In the genomic region with DNA sequence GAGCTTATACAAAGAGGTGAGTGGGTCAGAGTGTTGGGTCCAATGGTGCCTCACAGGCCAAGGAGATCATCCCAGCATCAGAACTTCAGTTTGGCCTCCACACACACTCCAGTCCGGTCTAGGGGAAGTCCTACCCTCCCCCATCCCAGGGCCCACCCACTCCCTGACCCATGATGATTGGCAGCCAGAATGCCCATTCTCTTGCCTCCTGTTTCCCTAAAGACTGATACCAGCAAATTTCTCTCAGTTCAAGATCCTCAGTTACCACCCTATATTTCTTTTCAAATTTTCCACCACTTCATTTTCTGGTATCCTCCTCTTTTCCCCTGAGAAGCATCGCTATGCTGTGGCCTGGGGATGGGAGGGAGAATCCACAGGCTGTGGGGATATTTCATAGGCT, we compare ENCODE assay signal across 29 cellular contexts. TPM values are rescaled to one million over a fixed set of nuclear protein-coding genes. Genes with fewer than 3 reads are reported as not detected.
"Had no signal": no experiment of that assay in that cellular context is flagged by ENCODE, and none has a peak within 500 bp of the region (broad histone marks: within the 10 kb centered on the region; RNA-seq: fewer than 3 reads in every experiment).

No MANE protein-coding gene starts in this region.

- H3K27ac Mint-ChIP-seq: stimulated activated effector memory CD8-positive, alpha-beta T cell treated with anti-CD3 and anti-CD28 coated beads, Interleukin-12 subunit alpha, Interleukin-12 subunit beta, amount 100 ng/mL, for 72 hours; stimulated activated memory B cell treated with anti-CD40 and anti-IgM and Interleukin-4, amounts not matched to agents 10 μg/mL and 1 μg/mL and 100 μg/mL, for 72 hours; stimulated activated naive B cell treated with anti-CD40 and anti-IgM and Interleukin-4, amounts not matched to agents 10 μg/mL and 1 μg/mL and 100 μg/mL, for 72 hours; stimulated activated naive CD8-positive, alpha-beta T cell treated with anti-CD3 and anti-CD28 coated beads, Interleukin-15, amount 100 ng/mL, for 72 hours; stimulated activated naive CD8-positive, alpha-beta T cell treated with anti-CD3 and anti-CD28 coated beads, Interleukin-15, Interleukin-2, amounts not matched to agents 100 ng/mL and 50 ng/mL, for 24 hours; type B pancreatic cell had no signal

- H3K4me3 ChIP-seq: stomach, suprapubic skin, testis, thoracic aorta, thyroid gland, tibial artery, tibial nerve, transverse colon, upper lobe of left lung, upper lobe of right lung, uterus, vagina had no signal

- ATAC-seq: stimulated activated effector memory CD8-positive, alpha-beta T cell treated with anti-CD3 and anti-CD28 coated beads, Interleukin-12 subunit alpha, Interleukin-12 subunit beta, amount 100 ng/mL, for 72 hours; stimulated activated memory B cell treated with anti-CD40 and anti-IgM and Interleukin-4, amounts not matched to agents 10 μg/mL and 1 μg/mL and 100 μg/mL, for 72 hours; stimulated activated naive B cell treated with anti-CD40 and anti-IgM and Interleukin-4, amounts not matched to agents 10 μg/mL and 1 μg/mL and 100 μg/mL, for 72 hours; stimulated activated naive CD8-positive, alpha-beta T cell treated with anti-CD3 and anti-CD28 coated beads, Interleukin-15, amount 100 ng/mL, for 72 hours; stimulated activated naive CD8-positive, alpha-beta T cell treated with anti-CD3 and anti-CD28 coated beads, Interleukin-15, Interleukin-2, amounts not matched to agents 100 U/mL and 50 U/mL, for 24 hours; upper lobe of right lung had no signal

- H3K36me3 Mint-ChIP-seq: stimulated activated effector memory CD8-positive, alpha-beta T cell treated with anti-CD3 and anti-CD28 coated beads, Interleukin-12 subunit alpha, Interleukin-12 subunit beta, amount 100 ng/mL, for 72 hours; stimulated activated memory B cell treated with anti-CD40 and anti-IgM and Interleukin-4, amounts not matched to agents 10 μg/mL and 1 μg/mL and 100 μg/mL, for 72 hours; stimulated activated naive B cell treated with anti-CD40 and anti-IgM and Interleukin-4, amounts not matched to agents 10 μg/mL and 1 μg/mL and 100 μg/mL, for 72 hours; type B pancreatic cell had no signal

- FAIRE-seq: urothelium cell line had no signal

- H3K4me1 ChIP-seq: stomach, suprapubic skin, testis, thyroid gland, tibial artery, tibial nerve, transverse colon, upper lobe of left lung, upper lobe of right lung, uterus, vagina had no signal

- H3K27me3 ChIP-seq: stomach, testis, thyroid gland, tibial artery, tibial nerve, transverse colon, upper lobe of left lung, upper lobe of right lung, uterus, vagina had no signal

- H3K9me3 Mint-ChIP-seq: stimulated activated effector memory CD8-positive, alpha-beta T cell treated with anti-CD3 and anti-CD28 coated beads, Interleukin-12 subunit alpha, Interleukin-12 subunit beta, amount 100 ng/mL, for 72 hours; stimulated activated naive CD8-positive, alpha-beta T cell treated with anti-CD3 and anti-CD28 coated beads, Interleukin-15, amount 100 ng/mL, for 72 hours; type B pancreatic cell had no signal

- H3K36me3 ChIP-seq: stomach, suprapubic skin, thoracic aorta, thyroid gland, tibial artery, tibial nerve, transverse colon, upper lobe of left lung, upper lobe of right lung, uterus, vagina had no signal

- H3K9me3 ChIP-seq: stomach, suprapubic skin, testis, thoracic aorta, thyroid gland, tibial artery, transverse colon, upper lobe of left lung, upper lobe of right lung, uterus, vagina had no signal

- H3K27ac ChIP-seq: stomach, suprapubic skin, testis, thoracic aorta, thyroid gland, tibial artery, tibial nerve, transverse colon, upper lobe of left lung, upper lobe of right lung, uterus, vagina had no signal

- H3K4me3 Mint-ChIP-seq: stimulated activated effector memory CD8-positive, alpha-beta T cell treated with anti-CD3 and anti-CD28 coated beads, Interleukin-12 subunit alpha, Interleukin-12 subunit beta, amount 100 ng/mL, for 72 hours; stimulated activated memory B cell treated with anti-CD40 and anti-IgM and Interleukin-4, amounts not matched to agents 10 μg/mL and 1 μg/mL and 100 μg/mL, for 72 hours; stimulated activated naive B cell treated with anti-CD40 and anti-IgM and Interleukin-4, amounts not matched to agents 10 μg/mL and 1 μg/mL and 100 μg/mL, for 72 hours; stimulated activated naive CD8-positive, alpha-beta T cell treated with anti-CD3 and anti-CD28 coated beads, Interleukin-15, amount 100 ng/mL, for 72 hours; stimulated activated naive CD8-positive, alpha-beta T cell treated with anti-CD3 and anti-CD28 coated beads, Interleukin-15, Interleukin-2, amounts not matched to agents 100 ng/mL and 50 ng/mL, for 24 hours; type B pancreatic cell had no signal

- H3K4me1 Mint-ChIP-seq: stimulated activated effector memory CD8-positive, alpha-beta T cell treated with anti-CD3 and anti-CD28 coated beads, Interleukin-12 subunit alpha, Interleukin-12 subunit beta, amount 100 ng/mL, for 72 hours; stimulated activated memory B cell treated with anti-CD40 and anti-IgM and Interleukin-4, amounts not matched to agents 10 μg/mL and 1 μg/mL and 100 μg/mL, for 72 hours; stimulated activated naive B cell treated with anti-CD40 and anti-IgM and Interleukin-4, amounts not matched to agents 10 μg/mL and 1 μg/mL and 100 μg/mL, for 72 hours; stimulated activated naive CD8-positive, alpha-beta T cell treated with anti-CD3 and anti-CD28 coated beads, Interleukin-15, amount 100 ng/mL, for 72 hours had no signal

- DNase-seq: stimulated activated CD4-positive, alpha-beta T cell treated with anti-CD3 and anti-CD28 coated beads, Interleukin-2, amount 100 ng/mL, for 48 hours; stimulated activated CD4-positive, alpha-beta T cell treated with anti-CD3 and anti-CD28 coated beads, Interleukin-4, amount 100 ng/mL, for 1 hour; stimulated activated CD4-positive, alpha-beta T cell treated with anti-CD3 and anti-CD28 coated beads, Interleukin-4, amount 100 ng/mL, for 24 hours; stimulated activated CD4-positive, alpha-beta T cell treated with anti-CD3 and anti-CD28 coated beads, Interleukin-4, amount 100 ng/mL, for 4 hours; stimulated activated CD8-positive, alpha-beta memory T cell treated with anti-CD3 and anti-CD28 coated beads, Interleukin-4, amount 100 ng/mL, for 48 hours; stimulated activated naive B cell treated with anti-CD40 and anti-IgM and Interleukin-4, amounts not matched to agents 10 μg/mL and 1 μg/mL and 100 μg/mL, for 72 hours; stimulated activated naive CD4-positive, alpha-beta T cell; stimulated activated naive CD4-positive, alpha-beta T cell treated with Interleukin-2 at 50 U/mL for 16 hours; stimulated activated naive CD8-positive, alpha-beta T cell treated with anti-CD3 and anti-CD28 coated beads, Interleukin-15, amount 100 ng/mL, for 72 hours; stimulated activated naive CD8-positive, alpha-beta T cell treated with anti-CD3 and anti-CD28 coated beads, Interleukin-15, Interleukin-2, amounts not matched to agents 100 U/mL and 50 U/mL, for 24 hours; stomach; substantia nigra; testis; thyroid gland; tibial artery; transverse colon; trophoblast cell; upper lobe of left lung; upper lobe of right lung; uterus had no signal

RNA-seq across cellular contexts. Expression of gene DRD1, which starts 21.9 kb away (rescaled TPM):
- total RNA-seq: thyroid gland, vagina had no signal
